In genomic region chr4:187192266-187192665, GRCh38 we compare ENCODE assay signal across 29 cellular contexts.
"Had no signal": no experiment of that assay in that cellular context is flagged by ENCODE, and none has a peak within 500 bp of the region (broad histone marks: within the 10 kb centered on the region; RNA-seq: fewer than 3 reads in every experiment).

No MANE protein-coding gene starts in this region.

- H3K9me3 ChIP-seq: colonic mucosa, esophagus muscularis mucosa, esophagus squamous epithelium, gastrocnemius medialis, gastroesophageal sphincter, heart left ventricle had no signal

- H3K4me1 ChIP-seq: colonic mucosa, esophagus muscularis mucosa, esophagus squamous epithelium, foreskin keratinocyte, gastrocnemius medialis, gastroesophageal sphincter, heart left ventricle, heart right ventricle had no signal

- H3K4me3 Mint-ChIP-seq: dendritic cell treated with granulocyte-macrophage colony-stimulating factor and Interleukin-4, amounts not matched to agents 40 ng/mL and 50 ng/mL, for 4 days; effector memory CD8-positive, alpha-beta T cell; endodermal cell had no signal

- H3K27me3 Mint-ChIP-seq: dendritic cell treated with granulocyte-macrophage colony-stimulating factor and Interleukin-4, amounts not matched to agents 40 ng/mL and 50 ng/mL, for 4 days; effector memory CD8-positive, alpha-beta T cell had no signal

- H3K4me3 ChIP-seq: colonic mucosa, coronary artery, dorsolateral prefrontal cortex, esophagus muscularis mucosa, esophagus squamous epithelium, gastrocnemius medialis, gastroesophageal sphincter, heart left ventricle, heart right ventricle had no signal

- H3K9me3 Mint-ChIP-seq: endodermal cell had no signal

- H3K4me1 Mint-ChIP-seq: endodermal cell had no signal

- ATAC-seq: effector memory CD8-positive, alpha-beta T cell; esophagus mucosa; foreskin keratinocyte; gastrocnemius medialis; gastroesophageal sphincter; heart left ventricle; heart right ventricle had no signal

- H3K27ac ChIP-seq: colonic mucosa, coronary artery, dorsolateral prefrontal cortex, epithelial cell of prostate, esophagus muscularis mucosa, esophagus squamous epithelium, foreskin keratinocyte, gastrocnemius medialis, gastroesophageal sphincter, heart left ventricle, heart right ventricle had no signal

- H3K27me3 ChIP-seq: colonic mucosa, dorsolateral prefrontal cortex, esophagus muscularis mucosa, esophagus squamous epithelium, foreskin keratinocyte, gastrocnemius medialis, gastroesophageal sphincter, heart left ventricle, heart right ventricle had no signal

- DNase-seq: colonic mucosa; cortex of kidney; dermis blood vessel endothelial cell; dorsolateral prefrontal cortex; effector CD4-positive, alpha-beta T cell; effector CD8-positive, alpha-beta T cell; effector memory CD4-positive, alpha-beta T cell; effector memory CD8-positive, alpha-beta T cell; endodermal cell; erythroblast; esophagus squamous epithelium; foreskin fibroblast; foreskin keratinocyte; foreskin melanocyte; gastrocnemius medialis; glutamatergic neuron; head of caudate nucleus; heart left ventricle; heart right ventricle had no signal

- H3K36me3 ChIP-seq: colonic mucosa, esophagus muscularis mucosa, esophagus squamous epithelium, gastrocnemius medialis, gastroesophageal sphincter, heart left ventricle, heart right ventricle had no signal

- H3K27ac Mint-ChIP-seq: dendritic cell treated with granulocyte-macrophage colony-stimulating factor and Interleukin-4, amounts not matched to agents 40 ng/mL and 50 ng/mL, for 4 days; effector memory CD8-positive, alpha-beta T cell; endodermal cell had no signal

- FAIRE-seq: colon, endometrium, endothelial cell of umbilical vein, frontal cortex had no signal
